ENCODE assay signal across 1 cellular context in genomic region chrX:74242484-74243138, GRCh38.
TF ChIP-seq lines count a peak whose summit lies in the region.

No MANE protein-coding gene starts in this region.

TF ChIP-seq in HepG2, 621 proteins besides CTCF, POLR2A, EP300 and RAD21 (continued from another document):
- 0 out of 2 replicates have a peak, but pooled peaks have one; percentile 20 for TF ChIP-seq PITX1 (CRISPR knock-in tag; IDR thresholded peaks at IDR 0.05)
- TF ChIP-seq ATF5 (CRISPR knock-in tag; IDR thresholded peaks at IDR 0.05; ENCODE audit: low read depth): no peak
- no peak for TF ChIP-seq LRRFIP1 (CRISPR knock-in tag; conservative IDR thresholded peaks at IDR 0.05)
- 0 out of 2 replicates have a peak, but pooled peaks have one; percentile 29 for TF ChIP-seq ELF3 (CRISPR knock-in tag; IDR thresholded peaks at IDR 0.05)
- 0 out of 4 replicates have a peak, but pooled peaks of 1 of the 2 experiments have one; percentile 12 for TF ChIP-seq REST (IDR thresholded peaks at IDR 0.05; ENCODE audit: borderline replicate concordance in 1 of 2, low read depth in 1 of 2, low read length in 2 of 2)
- peak; percentile 27; the same call in 1 of the 2 replicates for TF ChIP-seq MED1 (CRISPR knock-in tag; IDR thresholded peaks at IDR 0.05)
- no peak for TF ChIP-seq ZNF3 (CRISPR knock-in tag; IDR thresholded peaks at IDR 0.05)
- 0 out of 2 replicates have a peak, but pooled peaks have one; percentile 12 for TF ChIP-seq ZGPAT (CRISPR knock-in tag; IDR thresholded peaks at IDR 0.05)
